Comparison of ENCODE assay signal across 27 cellular contexts in the genomic region with DNA sequence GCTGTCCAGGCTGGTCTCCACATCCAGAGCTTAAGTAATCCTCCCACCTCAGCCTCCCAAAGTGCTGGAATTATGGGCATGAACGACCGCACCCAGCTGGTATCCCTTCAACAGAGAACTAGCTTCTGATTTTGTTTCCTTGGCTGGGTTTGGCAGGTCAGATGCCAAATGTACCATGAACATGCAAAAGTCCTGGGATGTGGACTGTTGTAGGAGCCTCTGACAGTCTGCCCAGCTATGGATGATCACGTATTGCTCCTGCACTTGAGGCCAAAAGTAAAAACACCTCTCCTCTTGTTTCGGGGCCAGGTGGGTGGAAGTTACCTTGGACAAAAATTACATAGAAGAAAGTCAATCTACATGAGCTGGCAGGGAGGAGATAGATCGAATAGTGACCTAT.
"Had no signal": no experiment of that assay in that cellular context is flagged by ENCODE, and none has a peak within 500 bp of the region (broad histone marks: within the 10 kb centered on the region; RNA-seq: fewer than 3 reads in every experiment).

No MANE protein-coding gene starts in this region.

- H3K27me3 ChIP-seq: ascending aorta, cardiac muscle cell, colonic mucosa had no signal

- ATAC-seq: activated naive CD4-positive, alpha-beta T cell treated with anti-CD3 and anti-CD28 coated beads, Interleukin-2, amount 50 U/mL, for 72 hours; activated T-cell treated with anti-CD3 and anti-CD28 coated beads, Interleukin-2, amount 50 U/mL, for 72 hours; WTC11 had no signal

- H3K36me3 Mint-ChIP-seq: activated naive CD4-positive, alpha-beta T cell treated with anti-CD3 and anti-CD28 coated beads, Interleukin-2, amount 10 ng/mL, durations not matched to agents 7 days and 5 days; activated naive CD8-positive, alpha-beta T cell treated with anti-CD3 and anti-CD28 coated beads, Interleukin-2, amount 10 ng/mL, durations not matched to agents 7 days and 5 days; brain had no signal

- DNase-seq: activated CD4-positive, alpha-beta memory T cell treated with anti-CD3 and anti-CD28 coated beads, Interleukin-2, amount 10 ng/mL, durations not matched to agents 7 days and 5 days; activated CD4-positive, alpha-beta T cell treated with anti-CD3 and anti-CD28 coated beads for 1 hour; activated CD4-positive, alpha-beta T cell treated with anti-CD3 and anti-CD28 coated beads for 4 hours; activated CD4-positive, alpha-beta T cell treated with anti-CD3 and anti-CD28 coated beads, Interleukin-2, amount 10 ng/mL, durations not matched to agents 7 days and 5 days; activated CD4-positive, alpha-beta T cell treated with anti-CD3 and anti-CD28 coated beads, Interleukin-2, amount 50 U/mL, for 4 hours; activated CD8-positive, alpha-beta memory T cell treated with anti-CD3 and anti-CD28 coated beads, Interleukin-2, amount 50 U/mL, for 48 hours; activated gamma-delta T cell; activated naive CD4-positive, alpha-beta T cell; activated naive CD4-positive, alpha-beta T cell treated with anti-CD3 and anti-CD28 coated beads, Interleukin-2, amount 10 ng/mL, durations not matched to agents 7 days and 5 days; activated naive CD8-positive, alpha-beta T cell treated with anti-CD3 and anti-CD28 coated beads, Interleukin-2, amount 10 ng/mL, durations not matched to agents 7 days and 5 days; activated T-cell treated with anti-CD3 and anti-CD28 coated beads for 4 hours; activated T-cell treated with anti-CD3 and anti-CD28 coated beads, Interleukin-2, amount 50 U/mL, for 24 hours; activated T-cell treated with anti-CD3 and anti-CD28 coated beads, Interleukin-2, amount 50 U/mL, for 72 hours; central memory CD4-positive, alpha-beta T cell; cerebellar nuclear complex; colonic mucosa; effector CD8-positive, alpha-beta T cell; foreskin fibroblast; T-helper 2 cell had no signal

- H3K27ac ChIP-seq: ascending aorta, breast epithelium, cardiac muscle cell, colonic mucosa had no signal

- H3K36me3 ChIP-seq: ascending aorta, breast epithelium, cardiac muscle cell, colonic mucosa had no signal

- FAIRE-seq: endometrium, frontal cortex had no signal

- H3K4me1 Mint-ChIP-seq: activated CD4-positive, alpha-beta memory T cell treated with anti-CD3 and anti-CD28 coated beads, Interleukin-2, amount 10 ng/mL, durations not matched to agents 7 days and 5 days; activated CD4-positive, alpha-beta T cell treated with anti-CD3 and anti-CD28 coated beads, Interleukin-2, amount 10 ng/mL, durations not matched to agents 7 days and 5 days; activated naive CD4-positive, alpha-beta T cell treated with anti-CD3 and anti-CD28 coated beads, Interleukin-2, amount 10 ng/mL, durations not matched to agents 7 days and 5 days; activated naive CD8-positive, alpha-beta T cell treated with anti-CD3 and anti-CD28 coated beads, Interleukin-2, amount 10 ng/mL, durations not matched to agents 7 days and 5 days; brain; WTC11 had no signal

- H3K4me3 Mint-ChIP-seq: activated CD4-positive, alpha-beta memory T cell treated with anti-CD3 and anti-CD28 coated beads, Interleukin-2, amount 10 ng/mL, durations not matched to agents 7 days and 5 days; activated CD4-positive, alpha-beta T cell treated with anti-CD3 and anti-CD28 coated beads, Interleukin-2, amount 10 ng/mL, durations not matched to agents 7 days and 5 days; activated naive CD4-positive, alpha-beta T cell treated with anti-CD3 and anti-CD28 coated beads, Interleukin-2, amount 10 ng/mL, durations not matched to agents 7 days and 5 days; activated naive CD8-positive, alpha-beta T cell treated with anti-CD3 and anti-CD28 coated beads, Interleukin-2, amount 10 ng/mL, durations not matched to agents 7 days and 5 days; activated T-cell treated with anti-CD3 and anti-CD28 coated beads, Interleukin-2, amount 50 U/mL, for 24 hours; activated T-cell treated with anti-CD3 and anti-CD28 coated beads, Interleukin-2, amount 50 U/mL, for 72 hours; brain; WTC11 had no signal

- H3K4me3 ChIP-seq: ascending aorta, breast epithelium, cardiac muscle cell, colonic mucosa had no signal

- H3K27me3 Mint-ChIP-seq: activated CD4-positive, alpha-beta memory T cell treated with anti-CD3 and anti-CD28 coated beads, Interleukin-2, amount 10 ng/mL, durations not matched to agents 7 days and 5 days; activated CD4-positive, alpha-beta T cell treated with anti-CD3 and anti-CD28 coated beads, Interleukin-2, amount 10 ng/mL, durations not matched to agents 7 days and 5 days; activated naive CD4-positive, alpha-beta T cell treated with anti-CD3 and anti-CD28 coated beads, Interleukin-2, amount 10 ng/mL, durations not matched to agents 7 days and 5 days; activated naive CD8-positive, alpha-beta T cell treated with anti-CD3 and anti-CD28 coated beads, Interleukin-2, amount 10 ng/mL, durations not matched to agents 7 days and 5 days; activated T-cell treated with anti-CD3 and anti-CD28 coated beads, Interleukin-2, amount 50 U/mL, for 24 hours had no signal

- H3K4me1 ChIP-seq: ascending aorta, breast epithelium, colonic mucosa had no signal

- H3K9me3 ChIP-seq: ascending aorta, breast epithelium, colonic mucosa had no signal

- H3K27ac Mint-ChIP-seq: activated CD4-positive, alpha-beta memory T cell treated with anti-CD3 and anti-CD28 coated beads, Interleukin-2, amount 10 ng/mL, durations not matched to agents 7 days and 5 days; activated CD4-positive, alpha-beta T cell treated with anti-CD3 and anti-CD28 coated beads, Interleukin-2, amount 10 ng/mL, durations not matched to agents 7 days and 5 days; activated naive CD4-positive, alpha-beta T cell treated with anti-CD3 and anti-CD28 coated beads, Interleukin-2, amount 10 ng/mL, durations not matched to agents 7 days and 5 days; activated naive CD4-positive, alpha-beta T cell treated with anti-CD3 and anti-CD28 coated beads, Interleukin-2, amount 50 U/mL, for 72 hours; activated naive CD8-positive, alpha-beta T cell treated with anti-CD3 and anti-CD28 coated beads, Interleukin-2, amount 10 ng/mL, durations not matched to agents 7 days and 5 days; activated T-cell treated with anti-CD3 and anti-CD28 coated beads, Interleukin-2, amount 50 U/mL, for 24 hours; activated T-cell treated with anti-CD3 and anti-CD28 coated beads, Interleukin-2, amount 50 U/mL, for 72 hours; brain; WTC11 had no signal
